19 cellular contexts compared by ENCODE assay signal in genomic region chr3:43038010-43038409, GRCh38. TPM values are rescaled to one million over a fixed set of nuclear protein-coding genes. Genes with fewer than 3 reads are reported as not detected.
DNase-seq lines count a peak whose midpoint lies in the region; ATAC-seq lines count a peak whose summit lies in the region.
"Had no signal": no experiment of that assay in that cellular context is flagged by ENCODE, and none has a peak within 500 bp of the region (broad histone marks: within the 10 kb centered on the region; RNA-seq: fewer than 3 reads in every experiment).

No MANE protein-coding gene starts in this region.

- no peak overlapping the region for H3K27ac Mint-ChIP-seq in activated CD8-positive, alpha-beta memory T cell treated with anti-CD3 and anti-CD28 coated beads, Interleukin-2, amount 10 ng/mL, durations not matched to agents 7 days and 5 days
- no peak overlapping the region for H3K27ac Mint-ChIP-seq in stimulated activated effector memory CD8-positive, alpha-beta T cell treated with anti-CD3 and anti-CD28 coated beads, Interleukin-12 subunit alpha, Interleukin-12 subunit beta, amount 100 ng/mL, for 72 hours

- H3K27me3 Mint-ChIP-seq in activated CD8-positive, alpha-beta memory T cell treated with anti-CD3 and anti-CD28 coated beads, Interleukin-2, amount 10 ng/mL, durations not matched to agents 7 days and 5 days = peaks cover 5% of the 10 kb centered on the region

- H3K9me3 Mint-ChIP-seq in activated CD8-positive, alpha-beta memory T cell treated with anti-CD3 and anti-CD28 coated beads, Interleukin-2, amount 10 ng/mL, durations not matched to agents 7 days and 5 days (ENCODE audit: low read depth) = no peaks in the 10 kb centered on the region
- H3K9me3 Mint-ChIP-seq in stimulated activated effector memory CD8-positive, alpha-beta T cell treated with anti-CD3 and anti-CD28 coated beads, Interleukin-12 subunit alpha, Interleukin-12 subunit beta, amount 100 ng/mL, for 72 hours = no peaks in the 10 kb centered on the region

- CTCF ChIA-PET in activated CD8-positive, alpha-beta memory T cell treated with anti-CD3 and anti-CD28 coated beads, Interleukin-2, amount 10 ng/mL, durations not matched to agents 7 days and 5 days (lab: Charles Lee) = no interaction called here

- no peak overlapping the region for H3K4me3 Mint-ChIP-seq in activated CD8-positive, alpha-beta memory T cell treated with anti-CD3 and anti-CD28 coated beads, Interleukin-2, amount 10 ng/mL, durations not matched to agents 7 days and 5 days
- H3K4me3 Mint-ChIP-seq in stimulated activated effector memory CD8-positive, alpha-beta T cell treated with anti-CD3 and anti-CD28 coated beads, Interleukin-12 subunit alpha, Interleukin-12 subunit beta, amount 100 ng/mL, for 72 hours = no peak overlapping the region

- no peak for ATAC-seq in activated CD8-positive, alpha-beta memory T cell treated with anti-CD3 and anti-CD28 coated beads, Interleukin-2, amount 10 ng/mL, durations not matched to agents 7 days and 5 days
- ATAC-seq in GM18870 (IDR thresholded peaks at IDR 0.05; ENCODE audit: unreplicated experiment) (peak; percentile 50), HG03060 (IDR thresholded peaks at IDR 0.05; ENCODE audit: low read depth, unreplicated experiment) (peak; percentile 61), HG03378 (IDR thresholded peaks at IDR 0.05; ENCODE audit: unreplicated experiment) (no peak), GM19455 (IDR thresholded peaks at IDR 0.05; ENCODE audit: unreplicated experiment) (no peak)
- peak; percentile 74 for ATAC-seq in stimulated activated effector memory CD8-positive, alpha-beta T cell treated with anti-CD3 and anti-CD28 coated beads, Interleukin-12 subunit alpha, Interleukin-12 subunit beta, amount 100 ng/mL, for 72 hours
- ATAC-seq: A549, heart left ventricle had no signal

- peak; percentile 16 for DNase-seq in activated CD8-positive, alpha-beta memory T cell treated with anti-CD3 and anti-CD28 coated beads, Interleukin-2, amount 10 ng/mL, durations not matched to agents 7 days and 5 days
- no peak for DNase-seq in activated CD8-positive, alpha-beta memory T cell treated with anti-CD3 and anti-CD28 coated beads, Interleukin-2, amount 50 U/mL, for 48 hours
- DNase-seq in stimulated activated effector memory CD8-positive, alpha-beta T cell treated with anti-CD3 and anti-CD28 coated beads, Interleukin-12 subunit alpha, Interleukin-12 subunit beta, amount 100 ng/mL, for 72 hours (ENCODE audit: low spot score in 2 of 2) = no peak
- DNase-seq in SKM-1 treated with dmso at 0.1 percent for 144 hours (lab: John Stamatoyannopoulos, UW; ENCODE audit: unreplicated experiment) = no peak
- DNase-seq: activated CD4-positive, alpha-beta T cell treated with anti-CD3 and anti-CD28 coated beads for 4 hours; activated naive CD4-positive, alpha-beta T cell treated with anti-CD3 and anti-CD28 coated beads, Interleukin-2, amount 50 U/mL, for 16 hours; DMS53; heart left ventricle; NCI-H1092; NCI-H2081; NCI-H510A treated with DMSO at 0.1 percent for 48 hours; stimulated activated CD4-positive, alpha-beta T cell treated with anti-CD3 and anti-CD28 coated beads, Interleukin-2, amount 100 ng/mL, for 48 hours; uterus had no signal

- H3K36me3 Mint-ChIP-seq in activated CD8-positive, alpha-beta memory T cell treated with anti-CD3 and anti-CD28 coated beads, Interleukin-2, amount 10 ng/mL, durations not matched to agents 7 days and 5 days = no peaks in the 10 kb centered on the region
- H3K36me3 Mint-ChIP-seq in stimulated activated effector memory CD8-positive, alpha-beta T cell treated with anti-CD3 and anti-CD28 coated beads, Interleukin-12 subunit alpha, Interleukin-12 subunit beta, amount 100 ng/mL, for 72 hours = no peaks in the 10 kb centered on the region

- peaks cover 11% of the 10 kb centered on the region for H3K4me1 Mint-ChIP-seq in activated CD8-positive, alpha-beta memory T cell treated with anti-CD3 and anti-CD28 coated beads, Interleukin-2, amount 10 ng/mL, durations not matched to agents 7 days and 5 days
- peaks cover 34% of the 10 kb centered on the region for H3K4me1 Mint-ChIP-seq in stimulated activated effector memory CD8-positive, alpha-beta T cell treated with anti-CD3 and anti-CD28 coated beads, Interleukin-12 subunit alpha, Interleukin-12 subunit beta, amount 100 ng/mL, for 72 hours

RNA-seq across cellular contexts. Expression of gene GASK1A, which starts 58.9 kb away (rescaled TPM):
- total RNA-seq in activated CD8-positive, alpha-beta memory T cell treated with anti-CD3 and anti-CD28 coated beads, Interleukin-2, amount 10 ng/mL, durations not matched to agents 7 days and 5 days = not detected
- total RNA-seq: LHCN-M2 had no signal

Comparison
In these comparisons a context has a peak if more than half of its experiments do, and no peak if none do; other contexts are left out.
1. ATAC-seq: peak in GM18870 (single experiment), HG03060 (single experiment) and stimulated activated effector memory CD8-positive, alpha-beta T cell treated with anti-CD3 and anti-CD28 coated beads, Interleukin-12 subunit alpha, Interleukin-12 subunit beta, amount 100 ng/mL, for 72 hours (single experiment); none in activated CD8-positive, alpha-beta memory T cell treated with anti-CD3 and anti-CD28 coated beads, Interleukin-2, amount 10 ng/mL, durations not matched to agents 7 days and 5 days (single experiment), HG03378 (single experiment) and GM19455 (single experiment).